ENCODE assay signal across 1 cellular context in genomic region chr16:89616576-89617437, GRCh38.
TF ChIP-seq lines count a peak whose summit lies in the region.

No MANE protein-coding gene starts in this region.

TF ChIP-seq in K562, 482 proteins besides CTCF, POLR2A, EP300 and RAD21:
- no peak for TF ChIP-seq TARDBP (IDR thresholded peaks at IDR 0.05)
- peak in 1 of 2 experiments; percentile 80; a peak in 2 of 4 replicates for TF ChIP-seq MLLT1 (IDR thresholded peaks at IDR 0.05)
- TF ChIP-seq HNRNPK (IDR thresholded peaks at IDR 0.05; ENCODE audit: low read depth, low read length, poor library complexity, severe bottlenecking) = no peak
- TF ChIP-seq, protein P1, sequence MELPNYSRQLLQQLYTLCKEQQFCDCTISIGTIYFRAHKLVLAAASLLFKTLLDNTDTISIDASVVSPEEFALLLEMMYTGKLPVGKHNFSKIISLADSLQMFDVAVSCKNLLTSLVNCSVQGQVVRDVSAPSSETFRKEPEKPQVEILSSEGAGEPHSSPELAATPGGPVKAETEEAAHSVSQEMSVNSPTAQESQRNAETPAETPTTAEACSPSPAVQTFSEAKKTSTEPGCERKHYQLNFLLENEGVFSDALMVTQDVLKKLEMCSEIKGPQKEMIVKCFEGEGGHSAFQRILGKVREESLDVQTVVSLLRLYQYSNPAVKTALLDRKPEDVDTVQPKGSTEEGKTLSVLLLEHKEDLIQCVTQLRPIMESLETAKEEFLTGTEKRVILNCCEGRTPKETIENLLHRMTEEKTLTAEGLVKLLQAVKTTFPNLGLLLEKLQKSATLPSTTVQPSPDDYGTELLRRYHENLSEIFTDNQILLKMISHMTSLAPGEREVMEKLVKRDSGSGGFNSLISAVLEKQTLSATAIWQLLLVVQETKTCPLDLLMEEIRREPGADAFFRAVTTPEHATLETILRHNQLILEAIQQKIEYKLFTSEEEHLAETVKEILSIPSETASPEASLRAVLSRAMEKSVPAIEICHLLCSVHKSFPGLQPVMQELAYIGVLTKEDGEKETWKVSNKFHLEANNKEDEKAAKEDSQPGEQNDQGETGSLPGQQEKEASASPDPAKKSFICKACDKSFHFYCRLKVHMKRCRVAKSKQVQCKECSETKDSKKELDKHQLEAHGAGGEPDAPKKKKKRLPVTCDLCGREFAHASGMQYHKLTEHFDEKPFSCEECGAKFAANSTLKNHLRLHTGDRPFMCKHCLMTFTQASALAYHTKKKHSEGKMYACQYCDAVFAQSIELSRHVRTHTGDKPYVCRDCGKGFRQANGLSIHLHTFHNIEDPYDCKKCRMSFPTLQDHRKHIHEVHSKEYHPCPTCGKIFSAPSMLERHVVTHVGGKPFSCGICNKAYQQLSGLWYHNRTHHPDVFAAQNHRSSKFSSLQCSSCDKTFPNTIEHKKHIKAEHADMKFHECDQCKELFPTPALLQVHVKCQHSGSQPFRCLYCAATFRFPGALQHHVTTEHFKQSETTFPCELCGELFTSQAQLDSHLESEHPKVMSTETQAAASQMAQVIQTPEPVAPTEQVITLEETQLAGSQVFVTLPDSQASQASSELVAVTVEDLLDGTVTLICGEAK (IDR thresholded peaks at IDR 0.05) = peak; percentile 69; the same call in 1 of the 2 replicates
- TF ChIP-seq, protein P1 (CRISPR knock-in tag; IDR thresholded peaks at IDR 0.05) = no peak
- peak; percentile 32; the same call in 1 of the 2 replicates for TF ChIP-seq EHMT2 (IDR thresholded peaks at IDR 0.05)
- TF ChIP-seq ZBTB33 (CRISPR knock-in tag; IDR thresholded peaks at IDR 0.05) = peak; percentile 68
- peak; percentile 28; the same call in 1 of the 2 replicates for TF ChIP-seq SPI1 (IDR thresholded peaks at IDR 0.05; ENCODE audit: borderline replicate concordance, low read depth, low read length)
- TF ChIP-seq ETV6 (IDR thresholded peaks at IDR 0.05; ENCODE audit: borderline replicate concordance in 1 of 2, low read depth in 2 of 2, low read length in 1 of 2) = peak; percentile 94 to 97
- TF ChIP-seq ETV6 (CRISPR knock-in tag; IDR thresholded peaks at IDR 0.05; ENCODE audit: borderline replicate concordance) = no peak
TF ChIP-seq in K562: peak in this region for 6.
